In genomic region chr11:34050967-34051348, GRCh38 we compare ENCODE assay signal across 8 cellular contexts. TPM values are rescaled to one million over a fixed set of nuclear protein-coding genes. Genes with fewer than 3 reads are reported as not detected.
A peak's percentile ranks its signal among the peaks of the same experiment; 100 is the strongest.
DNase-seq lines count a peak whose midpoint lies in the region; ATAC-seq and TF ChIP-seq lines count a peak whose summit lies in the region.

No MANE protein-coding gene starts in this region.

- DNase-seq in NCI-H2171 treated with DMSO at 0.1 percent for 48 hours (lab: John Stamatoyannopoulos, UW), result peak; percentile 95
- no peak for DNase-seq in NCI-H2171 (lab: John Stamatoyannopoulos, UW)
- DNase-seq in NCI-H748 treated with DMSO at 0.1 percent for 48 hours (lab: John Stamatoyannopoulos, UW), result peak; percentile 54
- DNase-seq in coronary artery (ENCODE audit: low spot score), result no peak
- no peak for DNase-seq in mucosa of descending colon
- no peak for DNase-seq in stimulated activated naive CD4-positive, alpha-beta T cell treated with Interleukin-2 at 50 U/mL for 16 hours (lab: John Stamatoyannopoulos, UW)
- no peak for DNase-seq in COLO668 (lab: John Stamatoyannopoulos, UW; ENCODE audit: unreplicated experiment)

- intact Hi-C loops in mucosa of descending colon (cut with DNase I, micrococcal nuclease), result no loop called here

- no peak for TF ChIP-seq CTCF in coronary artery (IDR thresholded peaks at IDR 0.05)
- TF ChIP-seq CTCF in mucosa of descending colon (IDR thresholded peaks at IDR 0.05), result no peak

- H3K9me3 ChIP-seq in mucosa of descending colon, result no peaks in the 10 kb centered on the region

- ATAC-seq in mucosa of descending colon (peak; percentile 2), HG02678 (IDR thresholded peaks at IDR 0.05; ENCODE audit: unreplicated experiment) (no peak)

- H3K36me3 ChIP-seq in mucosa of descending colon (ENCODE audit: low read depth), result no peaks in the 10 kb centered on the region

- H3K27ac ChIP-seq in coronary artery, result peak overlapping the region; percentile 97

- peaks cover 29% of the 10 kb centered on the region for H3K4me1 ChIP-seq in mucosa of descending colon (ENCODE audit: low read depth)

- H3K4me3 ChIP-seq in coronary artery (peak overlapping the region; percentile 99), mucosa of descending colon (peak overlapping the region; percentile 91)

RNA-seq across cellular contexts. Expression of gene CAPRIN1, which starts 0.6 kb away (rescaled TPM):
- 100 to 1,000 TPM; 157 to 175 (median 172) TPM for total RNA-seq in mucosa of descending colon

RNA-seq across cellular contexts. Expression of gene NAT10, which starts 54.5 kb away (rescaled TPM):
- total RNA-seq in mucosa of descending colon, result 10 to 100 TPM; 29.6 to 34.4 (median 30.7) TPM

Comparison
In these comparisons a context has a peak if more than half of its experiments do, and no peak if none do; other contexts are left out.
1. DNase-seq: peak in NCI-H2171 treated with DMSO at 0.1 percent for 48 hours (single experiment) and NCI-H748 treated with DMSO at 0.1 percent for 48 hours (single experiment); none in NCI-H2171 (single experiment), coronary artery (single experiment), mucosa of descending colon (0 of 3), stimulated activated naive CD4-positive, alpha-beta T cell treated with Interleukin-2 at 50 U/mL for 16 hours (single experiment) and COLO668 (single experiment).